Comparison of ENCODE assay signal across 8 cellular contexts in genomic region chr16:30418350-30419181, GRCh38. TPM values are rescaled to one million over a fixed set of nuclear protein-coding genes. Genes with fewer than 3 reads are reported as not detected.
A peak's percentile ranks its signal among the peaks of the same experiment; 100 is the strongest.
DNase-seq lines count a peak whose midpoint lies in the region; ATAC-seq and TF ChIP-seq lines count a peak whose summit lies in the region.

No MANE protein-coding gene starts in this region.

- H3K36me3 Mint-ChIP-seq in CD4-positive, alpha-beta memory T cell = peaks cover 11 to 17% of the 10 kb centered on the region in 2 donors
- H3K36me3 Mint-ChIP-seq in neural crest cell (ENCODE audit: low read depth) = peaks cover 17% of the 10 kb centered on the region

- intact Hi-C loops in CD4-positive, alpha-beta memory T cell (cut with micrococcal nuclease) = loop anchor here (1.0 kb wide), 1 partner anchor 12 kb away; the partner anchor contains the start of gene DCTPP1

- no peaks in the 10 kb centered on the region for H3K27me3 Mint-ChIP-seq in CD4-positive, alpha-beta memory T cell
- no peaks in the 10 kb centered on the region for H3K27me3 Mint-ChIP-seq in neural crest cell (ENCODE audit: low read depth)

- DNase-seq in CD4-positive, alpha-beta memory T cell = no peak
- no peak for DNase-seq in LNCaP clone FGC (ENCODE audit: low read depth)
- no peak for DNase-seq in neural crest cell (ENCODE audit: low read depth, low spot score)
- no peak for DNase-seq in NCI-H774 (lab: John Stamatoyannopoulos, UW)
- no peak for DNase-seq in NCI-H446 (lab: John Stamatoyannopoulos, UW)
- DNase-seq in SHP77 (lab: John Stamatoyannopoulos, UW) = no peak

- ATAC-seq in GM21717 (IDR thresholded peaks at IDR 0.05; ENCODE audit: unreplicated experiment) = no peak

- H3K4me1 Mint-ChIP-seq in CD4-positive, alpha-beta memory T cell = peaks cover 6 to 24% (median 13%) of the 10 kb centered on the region in 4 donors
- peaks cover 22% of the 10 kb centered on the region for H3K4me1 Mint-ChIP-seq in neural crest cell

- no peaks in the 10 kb centered on the region for H3K9me3 Mint-ChIP-seq in CD4-positive, alpha-beta memory T cell
- H3K9me3 Mint-ChIP-seq in neural crest cell = no peaks in the 10 kb centered on the region

- CTCF ChIA-PET in CD4-positive, alpha-beta memory T cell (lab: Charles Lee; ENCODE audit: partially characterized antibody) = interaction anchor here (0.6 to 4.0 kb wide), 14 partner anchors 9 to 327 kb away, joined by 3 to 34 read pairs (median 4); partner anchors contain the start of genes DCTPP1, SEPTIN1, TBC1D10B and TBX6

- H3K27ac Mint-ChIP-seq in CD4-positive, alpha-beta memory T cell = peak overlapping the region; percentile 26 to 90 (median 74)
- H3K27ac Mint-ChIP-seq in neural crest cell (ENCODE audit: unreplicated experiment) = no peak overlapping the region

- H3K4me3 Mint-ChIP-seq in CD4-positive, alpha-beta memory T cell = peak overlapping the region; percentile 52 to 85 (median 69)
- peak overlapping the region; percentile 57 for H3K4me3 Mint-ChIP-seq in neural crest cell

- peak overlapping the region; percentile 63 for H3K9ac ChIP-seq in duodenal mucosa (ENCODE audit: low read depth in 1 of 2, low read length in 2 of 2)

- peak overlapping the region in 1 of 2 donors; percentile 68 for H3K4me3 ChIP-seq in CD4-positive, alpha-beta memory T cell (ENCODE audit: low read length in 2 of 2)
- peak overlapping the region; percentile 47 for H3K4me3 ChIP-seq in LNCaP clone FGC (ENCODE audit: low read depth, low read length)
- H3K4me3 ChIP-seq in duodenal mucosa (ENCODE audit: low read depth in 1 of 2, low read length in 2 of 2) = peak overlapping the region; percentile 59 to 77

- H3K36me3 ChIP-seq in CD4-positive, alpha-beta memory T cell (ENCODE audit: insufficient read depth, low read length) = peaks cover 3% of the 10 kb centered on the region
- H3K36me3 ChIP-seq in duodenal mucosa (ENCODE audit: control insufficient read depth in 1 of 2, insufficient read depth in 2 of 2, low read length in 2 of 2) = peaks cover under 1 to 26% of the 10 kb centered on the region in 2 donors

- peak overlapping the region; percentile 61 for H3K27ac ChIP-seq in CD4-positive, alpha-beta memory T cell (ENCODE audit: low read depth, low read length)
- peak overlapping the region; percentile 79 for H3K27ac ChIP-seq in duodenal mucosa (ENCODE audit: low read depth, low read length)

- TF ChIP-seq CTCF in LNCaP clone FGC (IDR thresholded peaks at IDR 0.05; ENCODE audit: control insufficient read depth, extremely low read depth, insufficient read depth) (no peak), neural crest cell (conservative IDR thresholded peaks at IDR 0.05) (no peak)

- H3K4me1 ChIP-seq in CD4-positive, alpha-beta memory T cell (ENCODE audit: insufficient read depth, low read length) = peaks cover 15% of the 10 kb centered on the region
- H3K4me1 ChIP-seq in duodenal mucosa (ENCODE audit: control insufficient read depth in 1 of 2, insufficient read depth in 2 of 2, low read length in 2 of 2) = peaks cover 12% of the 10 kb centered on the region in 2 donors

- H3K27me3 ChIP-seq in CD4-positive, alpha-beta memory T cell (ENCODE audit: insufficient read depth, low read length) = no peaks in the 10 kb centered on the region
- H3K27me3 ChIP-seq in duodenal mucosa (ENCODE audit: control insufficient read depth in 1 of 2, insufficient read depth in 2 of 2, low read length in 2 of 2) = no peaks in the 10 kb centered on the region

- H3K9me3 ChIP-seq in CD4-positive, alpha-beta memory T cell (ENCODE audit: control insufficient read depth in 1 of 2, low read length in 2 of 2) = no peaks in the 10 kb centered on the region
- H3K9me3 ChIP-seq in duodenal mucosa (ENCODE audit: control insufficient read depth in 1 of 2, low read length in 2 of 2) = no peaks in the 10 kb centered on the region

- POLR2A ChIA-PET in CD4-positive, alpha-beta memory T cell (lab: Charles Lee; ENCODE audit: partially characterized antibody) = interaction anchor here (0.6 to 4.4 kb wide), 55 partner anchors 9 to 614 kb away, joined by 3 to 91 read pairs (median 5); partner anchors contain the start of genes ALDOA, CORO1A, DCTPP1 and FBRS

RNA-seq across cellular contexts. Expression of gene ZNF771, which starts 11.2 kb away (rescaled TPM):
- 1 to 10 TPM; 6.0 to 6.5 TPM for total RNA-seq in CD4-positive, alpha-beta memory T cell
- 1 to 10 TPM; 1.4 to 5.0 TPM for polyA plus RNA-seq in CD4-positive, alpha-beta memory T cell
- total RNA-seq in neural crest cell = 17.5 and 18.9 TPM in 2 replicates

RNA-seq across cellular contexts. Expression of gene DCTPP1, which starts 11.3 kb away (rescaled TPM):
- 10 to 100 TPM; 15.0 to 18.0 TPM for total RNA-seq in CD4-positive, alpha-beta memory T cell
- polyA plus RNA-seq in CD4-positive, alpha-beta memory T cell = 100 to 1,000 TPM in 1 of 2 donors, 10 to 100 TPM in 1; 87.0 to 115 TPM
- total RNA-seq in neural crest cell = 91.6 and 94.3 TPM in 2 replicates

RNA-seq across cellular contexts. Expression of gene ZNF48, which starts 23.3 kb away (rescaled TPM):
- 10 to 100 TPM; 15.8 to 16.7 TPM for total RNA-seq in CD4-positive, alpha-beta memory T cell
- 10 to 100 TPM in 1 of 2 donors, 1 to 10 TPM in 1; 5.5 to 10.7 TPM for polyA plus RNA-seq in CD4-positive, alpha-beta memory T cell
- total RNA-seq in neural crest cell = 59.9 and 60.9 TPM in 2 replicates

RNA-seq across cellular contexts. Expression of gene SEPHS2, which starts 27.1 kb away (rescaled TPM):
- 10 to 100 TPM; 42.0 to 44.4 TPM for total RNA-seq in CD4-positive, alpha-beta memory T cell
- 10 to 100 TPM; 56.4 to 65.9 TPM for polyA plus RNA-seq in CD4-positive, alpha-beta memory T cell
- 29.6 and 30.5 TPM in 2 replicates for total RNA-seq in neural crest cell

RNA-seq across cellular contexts. Expression of gene SEPTIN1, which starts 36.2 kb away (rescaled TPM):
- total RNA-seq in CD4-positive, alpha-beta memory T cell = 100 to 1,000 TPM; 198 to 206 TPM
- polyA plus RNA-seq in CD4-positive, alpha-beta memory T cell = 100 to 1,000 TPM; 210 to 212 TPM
- total RNA-seq in neural crest cell = 2.3 and 2.9 TPM in 2 replicates
